8 cellular contexts compared by ENCODE assay signal in genomic region chr14:64812412-64812811, GRCh38.
DNase-seq lines count a peak whose midpoint lies in the region; ATAC-seq and TF ChIP-seq lines count a peak whose summit lies in the region.

No MANE protein-coding gene starts in this region.

- ATAC-seq in HG03378 (IDR thresholded peaks at IDR 0.05; ENCODE audit: unreplicated experiment): no peak
- no peak for ATAC-seq in HG02970 (IDR thresholded peaks at IDR 0.05; ENCODE audit: low FRiP score, unreplicated experiment)

- DNase-seq in GM10248 (ENCODE audit: extremely low spot score) (peak; percentile 49), NCI-H2029 treated with DMSO at 0.1 percent for 48 hours (lab: John Stamatoyannopoulos, UW) (peak; percentile 42), nephron progenitor cell (peak; percentile 36), amniotic stem cell (lab: John Stamatoyannopoulos, UW) (no peak), ACHN (no peak)
- peak; percentile 86 for DNase-seq in activated naive CD4-positive, alpha-beta T cell treated with anti-CD3 and anti-CD28 coated beads for 36 hours

- H3K4me3 Mint-ChIP-seq in activated naive CD4-positive, alpha-beta T cell treated with anti-CD3 and anti-CD28 coated beads for 36 hours: no peak overlapping the region
- no peak overlapping the region for H3K4me3 Mint-ChIP-seq in nephron progenitor cell

- intact Hi-C loops in activated naive CD4-positive, alpha-beta T cell treated with anti-CD3 and anti-CD28 coated beads for 36 hours (cut with micrococcal nuclease): no loop called here

- H3K27me3 Mint-ChIP-seq in activated naive CD4-positive, alpha-beta T cell treated with anti-CD3 and anti-CD28 coated beads for 36 hours (ENCODE audit: low read depth): peaks cover 2% of the 10 kb centered on the region
- H3K27me3 Mint-ChIP-seq in nephron progenitor cell (ENCODE audit: low read depth, poor library complexity): peaks cover 43% of the 10 kb centered on the region

- H3K27ac Mint-ChIP-seq in activated naive CD4-positive, alpha-beta T cell treated with anti-CD3 and anti-CD28 coated beads for 36 hours: no peak overlapping the region
- H3K27ac Mint-ChIP-seq in nephron progenitor cell: no peak overlapping the region

- no peaks in the 10 kb centered on the region for H3K36me3 Mint-ChIP-seq in activated naive CD4-positive, alpha-beta T cell treated with anti-CD3 and anti-CD28 coated beads for 36 hours (ENCODE audit: low read depth)
- no peaks in the 10 kb centered on the region for H3K36me3 Mint-ChIP-seq in nephron progenitor cell (ENCODE audit: low read depth)

- H3K9me3 Mint-ChIP-seq in activated naive CD4-positive, alpha-beta T cell treated with anti-CD3 and anti-CD28 coated beads for 36 hours: no peaks in the 10 kb centered on the region
- no peaks in the 10 kb centered on the region for H3K9me3 Mint-ChIP-seq in nephron progenitor cell

- in situ Hi-C loops in ACHN (cut with HindIII; ENCODE audit: low pct_ligation_motif_present, low pct_unique_long_range_greater_than_20kb, low sequenced_read_pairs): no loop called here

- H3K4me1 Mint-ChIP-seq in activated naive CD4-positive, alpha-beta T cell treated with anti-CD3 and anti-CD28 coated beads for 36 hours (ENCODE audit: low read depth): peaks cover 7% of the 10 kb centered on the region
- no peaks in the 10 kb centered on the region for H3K4me1 Mint-ChIP-seq in nephron progenitor cell

- CTCF ChIA-PET in GM10248 (lab: Yijun Ruan, JAX): interaction anchor here (2.2 to 4.4 kb wide), 3 partner anchors 11 to 79 kb away, joined by 9 to 30 read pairs (median 26); no protein-coding TSS in a partner anchor
- CTCF ChIA-PET in activated naive CD4-positive, alpha-beta T cell treated with anti-CD3 and anti-CD28 coated beads for 36 hours (lab: Charles Lee): interaction anchor here (1.5 kb wide), 1 partner anchor 79 kb away, joined by 9 read pairs; no protein-coding TSS in a partner anchor

- TF ChIP-seq CTCF in GM10248 (IDR thresholded peaks at IDR 0.05; ENCODE audit: control extremely low read depth, extremely low read depth, low read depth, missing control alignments) (no peak), nephron progenitor cell (IDR thresholded peaks at IDR 0.05) (no peak)

- POLR2A ChIA-PET in GM10248 (lab: Yijun Ruan, JAX): no interaction called here

Comparison
In these comparisons a context has a peak if more than half of its experiments do, and no peak if none do; other contexts are left out.
1. DNase-seq: peak in GM10248 (single experiment), NCI-H2029 treated with DMSO at 0.1 percent for 48 hours (single experiment), activated naive CD4-positive, alpha-beta T cell treated with anti-CD3 and anti-CD28 coated beads for 36 hours (single experiment) and nephron progenitor cell (single experiment); none in amniotic stem cell (single experiment) and ACHN (single experiment).